22 cellular contexts compared by ENCODE assay signal in the genomic region with DNA sequence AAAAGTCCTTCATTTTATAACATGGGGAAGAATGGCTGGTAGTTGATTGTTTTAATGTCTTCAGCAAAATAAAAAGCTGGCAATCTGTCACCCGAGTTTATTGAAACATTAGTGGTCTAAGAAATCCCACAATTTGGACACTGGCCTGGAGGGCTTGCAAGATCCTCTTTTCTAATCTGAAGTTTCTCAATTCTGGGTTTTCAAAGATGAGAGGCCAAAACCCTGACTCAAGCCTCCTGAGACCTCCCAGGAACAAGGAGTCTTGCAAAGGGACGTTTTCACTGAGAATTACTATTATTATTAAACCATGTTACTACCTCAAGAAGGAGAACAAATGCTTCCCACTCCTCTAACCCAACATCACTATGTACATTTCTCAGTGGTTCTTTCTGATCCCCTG. TPM values are rescaled to one million over a fixed set of nuclear protein-coding genes. Genes with fewer than 3 reads are reported as not detected.
DNase-seq lines count a peak whose midpoint lies in the region; ATAC-seq and TF ChIP-seq lines count a peak whose summit lies in the region.
"Had no signal": no experiment of that assay in that cellular context is flagged by ENCODE, and none has a peak within 500 bp of the region (broad histone marks: within the 10 kb centered on the region; RNA-seq: fewer than 3 reads in every experiment).

No MANE protein-coding gene starts in this region.

- 42 to 59% methylated on average over 2 of the region's 2 CpGs for WGBS in body of pancreas, 2 donors

- no peaks in the 10 kb centered on the region for H3K9me3 ChIP-seq in CD4-positive, CD25-positive, alpha-beta regulatory T cell (ENCODE audit: control insufficient read depth in 2 of 2, low read length in 2 of 2)
- H3K9me3 ChIP-seq in RWPE2 (ENCODE audit: severe bottlenecking) (no peaks in the 10 kb centered on the region), body of pancreas (no peaks in the 10 kb centered on the region)
- H3K9me3 ChIP-seq: breast epithelium, gastroesophageal sphincter, MG63, SJSA1 had no signal

- H3K4me1 ChIP-seq in CD4-positive, CD25-positive, alpha-beta regulatory T cell (ENCODE audit: control insufficient read depth, insufficient read depth, low read length, poor library complexity, severe bottlenecking), result peaks cover 31% of the 10 kb centered on the region
- peaks cover 18% of the 10 kb centered on the region for H3K4me1 ChIP-seq in RWPE2 (ENCODE audit: insufficient read depth, poor library complexity, severe bottlenecking)
- H3K4me1 ChIP-seq in body of pancreas, result no peaks in the 10 kb centered on the region
- H3K4me1 ChIP-seq: breast epithelium had no signal

- peaks cover 18 to 40% (median 28%) of the 10 kb centered on the region in 4 donors for H3K4me1 Mint-ChIP-seq in CD4-positive, CD25-positive, alpha-beta regulatory T cell
- peaks cover 20 to 26% of the 10 kb centered on the region in 2 donors for H3K4me1 Mint-ChIP-seq in stimulated activated naive B cell treated with anti-CD40 and anti-IgM and Interleukin-4, amounts not matched to agents 10 μg/mL and 1 μg/mL and 100 μg/mL, for 72 hours
- H3K4me1 Mint-ChIP-seq: endodermal cell had no signal

- no peak overlapping the region for H3K4me3 ChIP-seq in CD4-positive, CD25-positive, alpha-beta regulatory T cell (ENCODE audit: low read depth, low read length)
- H3K4me3 ChIP-seq in RWPE2 (ENCODE audit: severe bottlenecking) (no peak overlapping the region), fibroblast of the aortic adventitia (ENCODE audit: low read depth, low read length) (no peak overlapping the region), skeletal muscle cell (ENCODE audit: low read depth, low read length) (no peak overlapping the region), body of pancreas (no peak overlapping the region)
- H3K4me3 ChIP-seq: breast epithelium, gastroesophageal sphincter, MG63, SJSA1 had no signal

- H3K27me3 ChIP-seq in CD4-positive, CD25-positive, alpha-beta regulatory T cell (ENCODE audit: control insufficient read depth, insufficient read depth, low read length), result no peaks in the 10 kb centered on the region
- H3K27me3 ChIP-seq in RWPE2 (ENCODE audit: insufficient read depth, poor library complexity, severe bottlenecking) (no peaks in the 10 kb centered on the region), body of pancreas (no peaks in the 10 kb centered on the region)
- H3K27me3 ChIP-seq: breast epithelium, gastroesophageal sphincter, MG63, SJSA1 had no signal

- TF ChIP-seq POLR2A in body of pancreas (IDR thresholded peaks at IDR 0.05), result no peak

- H3K9me3 Mint-ChIP-seq in CD4-positive, CD25-positive, alpha-beta regulatory T cell, result no peaks in the 10 kb centered on the region
- peaks cover 8 to 9% of the 10 kb centered on the region in 2 donors for H3K9me3 Mint-ChIP-seq in stimulated activated naive B cell treated with anti-CD40 and anti-IgM and Interleukin-4, amounts not matched to agents 10 μg/mL and 1 μg/mL and 100 μg/mL, for 72 hours
- H3K9me3 Mint-ChIP-seq: activated naive CD4-positive, alpha-beta T cell treated with anti-CD3 and anti-CD28 coated beads, Interleukin-2, amount 50 U/mL, for 24 hours; endodermal cell; natural killer cell treated with Interleukin-12 subunit alpha and Interleukin-12 subunit beta and Interleukin-15 and Interleukin-18, amount 100 ng/mL, for 72 hours had no signal

- DNase-seq in CD4-positive, CD25-positive, alpha-beta regulatory T cell, result no peak
- DNase-seq in RWPE2 (ENCODE audit: low spot score), result peak; percentile 16
- peak; percentile 80 for DNase-seq in fibroblast of the aortic adventitia (ENCODE audit: low read depth)
- peak; percentile 38 for DNase-seq in skeletal muscle cell (ENCODE audit: low read depth)
- no peak for DNase-seq in hepatic stellate cell (ENCODE audit: low spot score)
- DNase-seq in body of pancreas, result no peak
- DNase-seq in caudate nucleus (lab: John Stamatoyannopoulos, UW), result no peak
- DNase-seq in stimulated activated naive B cell treated with anti-CD40 and anti-IgM and Interleukin-4, amounts not matched to agents 10 μg/mL and 1 μg/mL and 100 μg/mL, for 72 hours, result no peak
- DNase-seq: activated CD4-positive, alpha-beta T cell treated with anti-CD3 and anti-CD28 coated beads for 36 hours; endodermal cell; MG63; NCI-H2029; NCI-H524; T1000 had no signal

- H3K36me3 ChIP-seq in CD4-positive, CD25-positive, alpha-beta regulatory T cell (ENCODE audit: control insufficient read depth, insufficient read depth, low read length), result peaks cover 7% of the 10 kb centered on the region
- peaks cover 6% of the 10 kb centered on the region for H3K36me3 ChIP-seq in RWPE2 (ENCODE audit: low read depth)
- no peaks in the 10 kb centered on the region for H3K36me3 ChIP-seq in body of pancreas (replicated peaks in 1 of 2; ENCODE audit: insufficient read depth in 1 of 2, low read depth in 2 of 2)
- H3K36me3 ChIP-seq: breast epithelium, SJSA1 had no signal

- H3K27ac Mint-ChIP-seq in CD4-positive, CD25-positive, alpha-beta regulatory T cell, result peak overlapping the region in 2 of 3 donors; percentile 81 to 83
- no peak overlapping the region for H3K27ac Mint-ChIP-seq in stimulated activated naive B cell treated with anti-CD40 and anti-IgM and Interleukin-4, amounts not matched to agents 10 μg/mL and 1 μg/mL and 100 μg/mL, for 72 hours
- H3K27ac Mint-ChIP-seq: activated naive CD4-positive, alpha-beta T cell treated with anti-CD3 and anti-CD28 coated beads, Interleukin-2, amount 50 U/mL, for 24 hours; endodermal cell; natural killer cell treated with Interleukin-12 subunit alpha and Interleukin-12 subunit beta and Interleukin-15 and Interleukin-18, amount 100 ng/mL, for 72 hours had no signal

- H3K36me3 Mint-ChIP-seq in CD4-positive, CD25-positive, alpha-beta regulatory T cell, result peaks cover 19% of the 10 kb centered on the region
- H3K36me3 Mint-ChIP-seq in stimulated activated naive B cell treated with anti-CD40 and anti-IgM and Interleukin-4, amounts not matched to agents 10 μg/mL and 1 μg/mL and 100 μg/mL, for 72 hours, result peaks cover 29 to 51% of the 10 kb centered on the region in 2 donors
- H3K36me3 Mint-ChIP-seq: natural killer cell treated with Interleukin-12 subunit alpha and Interleukin-12 subunit beta and Interleukin-15 and Interleukin-18, amount 100 ng/mL, for 72 hours had no signal

- H3K27ac ChIP-seq in CD4-positive, CD25-positive, alpha-beta regulatory T cell (ENCODE audit: insufficient read depth, low read length, poor library complexity, severe bottlenecking), result no peak overlapping the region
- no peak overlapping the region for H3K27ac ChIP-seq in RWPE2 (ENCODE audit: poor library complexity, severe bottlenecking)
- no peak overlapping the region for H3K27ac ChIP-seq in body of pancreas
- no peak overlapping the region for H3K27ac ChIP-seq in caudate nucleus (ENCODE audit: low read depth, low read length)
- H3K27ac ChIP-seq: breast epithelium, C4-2B, SJSA1 had no signal

- H3K4me3 Mint-ChIP-seq in CD4-positive, CD25-positive, alpha-beta regulatory T cell, result no peak overlapping the region
- no peak overlapping the region for H3K4me3 Mint-ChIP-seq in stimulated activated naive B cell treated with anti-CD40 and anti-IgM and Interleukin-4, amounts not matched to agents 10 μg/mL and 1 μg/mL and 100 μg/mL, for 72 hours
- H3K4me3 Mint-ChIP-seq: activated CD4-positive, alpha-beta T cell treated with anti-CD3 and anti-CD28 coated beads for 36 hours; activated naive CD4-positive, alpha-beta T cell treated with anti-CD3 and anti-CD28 coated beads, Interleukin-2, amount 50 U/mL, for 24 hours; endodermal cell; natural killer cell treated with Interleukin-12 subunit alpha and Interleukin-12 subunit beta and Interleukin-15 and Interleukin-18, amount 100 ng/mL, for 72 hours had no signal

- intact Hi-C loops in body of pancreas (cut with DNase I), result no loop called here

- no peak for ATAC-seq in CD4-positive, CD25-positive, alpha-beta regulatory T cell (ENCODE audit: low read depth in 2 of 2)
- no peak for ATAC-seq in RWPE2 (ENCODE audit: low read depth)
- ATAC-seq in body of pancreas, result no peak
- no peak for ATAC-seq in stimulated activated naive B cell treated with anti-CD40 and anti-IgM and Interleukin-4, amounts not matched to agents 10 μg/mL and 1 μg/mL and 100 μg/mL, for 72 hours (replicated peaks)
- ATAC-seq: activated CD4-positive, alpha-beta T cell treated with anti-CD3 and anti-CD28 coated beads for 36 hours; gastroesophageal sphincter; HCT116; natural killer cell treated with Interleukin-12 subunit alpha and Interleukin-12 subunit beta and Interleukin-15 and Interleukin-18, amount 100 ng/mL, for 72 hours had no signal

- TF ChIP-seq CTCF in RWPE2 (IDR thresholded peaks at IDR 0.05; ENCODE audit: poor library complexity, severe bottlenecking) (no peak), fibroblast of the aortic adventitia (IDR thresholded peaks at IDR 0.05; ENCODE audit: insufficient read depth, low read length) (no peak), body of pancreas (IDR thresholded peaks at IDR 0.05) (no peak)

- H3K27me3 Mint-ChIP-seq in CD4-positive, CD25-positive, alpha-beta regulatory T cell, result no peaks in the 10 kb centered on the region
- no peaks in the 10 kb centered on the region for H3K27me3 Mint-ChIP-seq in stimulated activated naive B cell treated with anti-CD40 and anti-IgM and Interleukin-4, amounts not matched to agents 10 μg/mL and 1 μg/mL and 100 μg/mL, for 72 hours
- H3K27me3 Mint-ChIP-seq: activated CD4-positive, alpha-beta T cell treated with anti-CD3 and anti-CD28 coated beads for 36 hours; activated naive CD4-positive, alpha-beta T cell treated with anti-CD3 and anti-CD28 coated beads, Interleukin-2, amount 50 U/mL, for 24 hours; natural killer cell treated with Interleukin-12 subunit alpha and Interleukin-12 subunit beta and Interleukin-15 and Interleukin-18, amount 100 ng/mL, for 72 hours had no signal

RNA-seq across cellular contexts. Expression of gene MAP1LC3A, which starts 19.5 kb away (rescaled TPM):
- 23.9 TPM for total RNA-seq in CD4-positive, CD25-positive, alpha-beta regulatory T cell
- 10 to 100 TPM in 1 of 4 donors, 1 to 10 TPM in 3; 3.9 to 11.5 (median 5.4) TPM for polyA plus RNA-seq in CD4-positive, CD25-positive, alpha-beta regulatory T cell
- total RNA-seq in fibroblast of the aortic adventitia (ENCODE audit: low replicate concordance) (15.8 and 20.2 TPM in 2 replicates), body of pancreas (10 to 100 TPM; 22.4 to 37.6 TPM)
- total RNA-seq: OCI-LY7 had no signal

Comparison
In these comparisons a context has a peak if more than half of its experiments do, and no peak if none do; other contexts are left out.
1. DNase-seq: peak in RWPE2 (single experiment), fibroblast of the aortic adventitia (single experiment) and skeletal muscle cell (single experiment); none in CD4-positive, CD25-positive, alpha-beta regulatory T cell (0 of 3), hepatic stellate cell (single experiment), body of pancreas (0 of 4), caudate nucleus (0 of 61) and stimulated activated naive B cell treated with anti-CD40 and anti-IgM and Interleukin-4, amounts not matched to agents 10 μg/mL and 1 μg/mL and 100 μg/mL, for 72 hours (single experiment).